In genomic region chr4:140569307-140569638, GRCh38 we compare ENCODE assay signal across 1 cellular context.
TF ChIP-seq lines count a peak whose summit lies in the region.

No MANE protein-coding gene starts in this region.

TF ChIP-seq in A549, 52 proteins besides CTCF, POLR2A, EP300 and RAD21 (continued from another document):
- TF ChIP-seq PHF8 (IDR thresholded peaks at IDR 0.05; ENCODE audit: borderline replicate concordance, low read depth) (no peak), BCL3 (IDR thresholded peaks at IDR 0.05) (no peak), MAX (IDR thresholded peaks at IDR 0.05) (no peak), KDM5A (IDR thresholded peaks at IDR 0.05) (no peak), SREBF2 (IDR thresholded peaks at IDR 0.05) (no peak), FOSB (CRISPR knock-in tag; IDR thresholded peaks at IDR 0.05) (no peak)
